In genomic region chr13:51803422-51804294, GRCh38 we compare ENCODE assay signal across 8 cellular contexts. TPM values are rescaled to one million over a fixed set of nuclear protein-coding genes. Genes with fewer than 3 reads are reported as not detected.
DNase-seq lines count a peak whose midpoint lies in the region; ATAC-seq and TF ChIP-seq lines count a peak whose summit lies in the region.

Gene DHRS12 (minus strand): TSS chr13:51804163. CDS start chr13:51799659, 4,504 bp downstream.

- no peaks in the 10 kb centered on the region for H3K4me1 ChIP-seq in NT2/D1 (ENCODE audit: insufficient read depth, insufficient read length)

- H3K4me1 Mint-ChIP-seq in endothelial cell (ENCODE audit: unreplicated experiment) = peaks cover 59% of the 10 kb centered on the region

- H3K27me3 Mint-ChIP-seq in endothelial cell (ENCODE audit: unreplicated experiment) = peaks cover 8% of the 10 kb centered on the region

- no peaks in the 10 kb centered on the region for H3K9me3 Mint-ChIP-seq in endothelial cell (ENCODE audit: unreplicated experiment)

- H3K9me3 ChIP-seq in NT2/D1 (ENCODE audit: insufficient read depth, low read length) = no peaks in the 10 kb centered on the region

- peaks cover 5% of the 10 kb centered on the region for H3K36me3 Mint-ChIP-seq in endothelial cell (ENCODE audit: low read depth, unreplicated experiment)

- H3K27me3 ChIP-seq in NT2/D1 (ENCODE audit: insufficient read depth, insufficient read length) = no peaks in the 10 kb centered on the region

- H3K9ac ChIP-seq in NT2/D1 (ENCODE audit: insufficient read length, low read depth) = peak within 1 kb of the TSS; percentile 76

- no peak for TF ChIP-seq CTCF in endothelial cell (IDR thresholded peaks at IDR 0.05; ENCODE audit: unreplicated experiment)

- H3K4me3 ChIP-seq in NT2/D1 (ENCODE audit: insufficient read length, low read depth) = peak within 1 kb of the TSS; percentile 53

- peak; percentile 89 for ATAC-seq in GM19438 (IDR thresholded peaks at IDR 0.05; ENCODE audit: low read depth, unreplicated experiment)
- ATAC-seq in HG03565 (IDR thresholded peaks at IDR 0.05; ENCODE audit: unreplicated experiment) = peak; percentile 73

- peak within 1 kb of the TSS; percentile 93 for H3K27ac Mint-ChIP-seq in endothelial cell (ENCODE audit: unreplicated experiment)

- no peaks in the 10 kb centered on the region for H3K36me3 ChIP-seq in NT2/D1 (ENCODE audit: insufficient read depth, insufficient read length, low read length)

- DNase-seq in COR-L47 (lab: John Stamatoyannopoulos, UW) (peak; percentile 87), NT2/D1 (ENCODE audit: low read depth, low spot score) (peak; percentile 33), endothelial cell (ENCODE audit: low spot score) (peak; percentile 74), midbrain (lab: John Stamatoyannopoulos, UW) (peak; percentile 89)
- DNase-seq in activated CD8-positive, alpha-beta memory T cell treated with anti-CD3 and anti-CD28 coated beads, Interleukin-2, amount 50 U/mL, for 4 hours = peak; percentile 86
- peak; percentile 71 to 78 for DNase-seq in stimulated activated CD8-positive, alpha-beta memory T cell treated with anti-CD3 and anti-CD28 coated beads, Interleukin-2, amount 100 ng/mL, for 1 hour (ENCODE audit: low read depth in 2 of 2)

- peak within 1 kb of the TSS; percentile 91 for H3K4me3 Mint-ChIP-seq in endothelial cell (ENCODE audit: unreplicated experiment)

RNA-seq across cellular contexts. Expression of gene DHRS12, which starts in this region (rescaled TPM):
- total RNA-seq in endothelial cell (ENCODE audit: unreplicated experiment) = 13.3 TPM

Comparison
In these comparisons a context has a peak if more than half of its experiments do, and no peak if none do; other contexts are left out.
1. Peak in every context shown above with its lines: DNase-seq, ATAC-seq and H3K4me3 ChIP-seq.
2. DNase-seq: peak in every context shown above with its lines; median percentile 89 in midbrain; 87 in COR-L47; 86 in activated CD8-positive, alpha-beta memory T cell treated with anti-CD3 and anti-CD28 coated beads, Interleukin-2, amount 50 U/mL, for 4 hours; 74 in stimulated activated CD8-positive, alpha-beta memory T cell treated with anti-CD3 and anti-CD28 coated beads, Interleukin-2, amount 100 ng/mL, for 1 hour; 74 in endothelial cell; 33 in NT2/D1.